In the genomic region with DNA sequence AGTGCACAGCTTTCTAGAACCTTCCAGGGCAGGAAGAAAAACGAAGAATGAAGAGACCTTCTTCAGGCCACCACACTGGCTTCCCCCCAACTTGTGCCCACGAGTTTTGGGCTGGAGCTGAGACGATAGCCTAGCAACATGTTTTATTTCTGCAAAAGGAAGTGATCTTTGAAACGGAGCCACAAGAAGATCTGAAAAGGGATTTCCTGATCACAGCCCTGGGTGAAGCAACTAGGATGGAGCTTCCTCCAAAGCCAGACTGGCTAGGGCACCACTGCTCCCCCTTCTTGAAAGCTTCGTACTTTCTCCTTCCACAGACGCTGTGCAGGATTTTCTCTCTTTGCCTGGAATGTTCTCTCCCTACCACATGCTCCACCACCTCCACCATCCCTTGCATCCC, we compare ENCODE assay signal across 21 cellular contexts.
"Had no signal": no experiment of that assay in that cellular context is flagged by ENCODE, and none has a peak within 500 bp of the region (broad histone marks: within the 10 kb centered on the region; RNA-seq: fewer than 3 reads in every experiment).

No MANE protein-coding gene starts in this region.

- DNase-seq: effector memory CD8-positive, alpha-beta T cell; kidney; left cardiac atrium; left ventricle myocardium inferior; mesendoderm; naive thymus-derived CD4-positive, alpha-beta T cell; nephron progenitor cell; posterior cingulate gyrus; sigmoid colon; stimulated activated CD4-positive, alpha-beta T cell treated with anti-CD3 and anti-CD28 coated beads, Interleukin-2, amount 100 ng/mL, for 24 hours; stimulated activated CD4-positive, alpha-beta T cell treated with anti-CD3 and anti-CD28 coated beads, Interleukin-4, amount 100 ng/mL, for 4 hours; stimulated activated naive B cell treated with anti-CD40 and anti-IgM and Interleukin-4, amounts not matched to agents 10 μg/mL and 1 μg/mL and 100 μg/mL, for 72 hours; stimulated activated naive CD8-positive, alpha-beta T cell treated with anti-CD3 and anti-CD28 coated beads, Interleukin-15, amount 100 ng/mL, for 72 hours; transverse colon had no signal

- ATAC-seq: effector memory CD8-positive, alpha-beta T cell; gastroesophageal sphincter; left cardiac atrium; naive thymus-derived CD4-positive, alpha-beta T cell; stimulated activated naive B cell treated with anti-CD40 and anti-IgM and Interleukin-4, amounts not matched to agents 10 μg/mL and 1 μg/mL and 100 μg/mL, for 72 hours; stimulated activated naive CD8-positive, alpha-beta T cell treated with anti-CD3 and anti-CD28 coated beads, Interleukin-15, amount 100 ng/mL, for 72 hours had no signal

- H3K4me1 ChIP-seq: esophagus muscularis mucosa, gastroesophageal sphincter, sigmoid colon had no signal

- H3K36me3 ChIP-seq: esophagus muscularis mucosa, gastroesophageal sphincter, left ventricle myocardium inferior, right atrium auricular region, sigmoid colon, thoracic aorta, transverse colon had no signal

- H3K27me3 ChIP-seq: right atrium auricular region, sigmoid colon had no signal

- H3K4me3 ChIP-seq: esophagus muscularis mucosa, gastroesophageal sphincter, left ventricle myocardium inferior, lung, right atrium auricular region, sigmoid colon, skin epidermis, thoracic aorta, transverse colon had no signal

- H3K9me3 ChIP-seq: esophagus muscularis mucosa, gastroesophageal sphincter, left ventricle myocardium inferior, right atrium auricular region, sigmoid colon, thoracic aorta, transverse colon had no signal

- H3K27ac ChIP-seq: epithelial cell of prostate, esophagus muscularis mucosa, gastroesophageal sphincter, right atrium auricular region, sigmoid colon, skin epidermis, thoracic aorta, transverse colon had no signal
